Comparison of ENCODE assay signal across 15 cellular contexts in genomic region chr1:101060992-101061391, GRCh38. TPM values are rescaled to one million over a fixed set of nuclear protein-coding genes. Genes with fewer than 3 reads are reported as not detected.
DNase-seq lines count a peak whose midpoint lies in the region; ATAC-seq, FAIRE-seq and TF ChIP-seq lines count a peak whose summit lies in the region.
"Had no signal": no experiment of that assay in that cellular context is flagged by ENCODE, and none has a peak within 500 bp of the region (broad histone marks: within the 10 kb centered on the region; RNA-seq: fewer than 3 reads in every experiment).

No MANE protein-coding gene starts in this region.

- H4K20me1 ChIP-seq in GM12878 (ENCODE audit: control insufficient read depth, insufficient read depth): no peaks in the 10 kb centered on the region

- CTCF ChIA-PET in GM12878 (lab: Yijun Ruan, JAX): no interaction called here

- no peak for TF ChIP-seq RAD21 in GM12878 (IDR thresholded peaks at IDR 0.05; ENCODE audit: insufficient read depth, low read depth, low read length)

- TF ChIP-seq EP300 in GM12878 (IDR thresholded peaks at IDR 0.05; ENCODE audit: borderline replicate concordance in 1 of 2, control insufficient read depth in 1 of 2, low read depth in 2 of 2, low read length in 2 of 2): no peak
- TF ChIP-seq EP300 in esophagus muscularis mucosa (IDR thresholded peaks at IDR 0.05): no peak

- TF ChIP-seq CTCF in GM12878 (IDR thresholded peaks at IDR 0.05 in 2 of 3, conservative IDR thresholded peaks at IDR 0.05 in 1 of 3; ENCODE audit: control insufficient read depth in 2 of 3, extremely low read depth in 1 of 3, insufficient read depth in 1 of 3, low read depth in 3 of 3, low read length in 3 of 3) (no peak), esophagus muscularis mucosa (IDR thresholded peaks at IDR 0.05) (no peak), brain microvascular endothelial cell (IDR thresholded peaks at IDR 0.05; ENCODE audit: low read depth, low read length, missing control alignments) (no peak), ascending aorta (IDR thresholded peaks at IDR 0.05) (no peak)

- no peak overlapping the region for H3K4me2 ChIP-seq in GM12878 (ENCODE audit: control insufficient read depth, insufficient read depth)

- H3K4me3 ChIP-seq in GM12878: no peak overlapping the region
- H3K4me3 ChIP-seq in esophagus muscularis mucosa: no peak overlapping the region
- no peak overlapping the region for H3K4me3 ChIP-seq in brain microvascular endothelial cell (ENCODE audit: low read depth, low read length)
- H3K4me3 ChIP-seq in ascending aorta: no peak overlapping the region

- no peak overlapping the region for H2AFZ ChIP-seq in GM12878 (ENCODE audit: control insufficient read depth, low read depth, low read length)

- H3K9me3 ChIP-seq in GM12878 (replicated peaks; ENCODE audit: control insufficient read depth, insufficient read depth, low read length): no peaks in the 10 kb centered on the region; the same call in 1 of the 3 replicates
- no peaks in the 10 kb centered on the region for H3K9me3 ChIP-seq in esophagus muscularis mucosa
- no peaks in the 10 kb centered on the region for H3K9me3 ChIP-seq in ascending aorta

- POLR2A ChIA-PET in GM12878 (lab: Charles Lee): interaction anchor here (0.7 kb wide), 1 partner anchor 38 kb away, joined by 3 read pairs; no protein-coding TSS in a partner anchor

- peak; percentile 72 for ATAC-seq in GM18498 (IDR thresholded peaks at IDR 0.05; ENCODE audit: unreplicated experiment)
- peak; percentile 62 for ATAC-seq in GM21390 (IDR thresholded peaks at IDR 0.05; ENCODE audit: unreplicated experiment)
- peak; percentile 79 for ATAC-seq in HG03066 (IDR thresholded peaks at IDR 0.05; ENCODE audit: low read depth, unreplicated experiment)
- peak; percentile 79 for ATAC-seq in GM12878
- ATAC-seq: activated naive CD8-positive, alpha-beta T cell treated with anti-CD3 and anti-CD28 coated beads, Interleukin-2, amount 50 U/mL, for 24 hours; left cardiac atrium had no signal

- no peaks in the 10 kb centered on the region; the same call in 1 of the 2 replicates for H3K79me2 ChIP-seq in GM12878 (ENCODE audit: control insufficient read depth, insufficient read depth, low read length)

- H3K9ac ChIP-seq in GM12878 (ENCODE audit: control insufficient read depth, insufficient read depth, low read length): no peak overlapping the region

- FAIRE-seq in GM12878 (lab: Jason Lieb, UNC): no peak
- FAIRE-seq: D721Med, endothelial cell of umbilical vein had no signal

- H3K27me3 ChIP-seq in GM12878 (replicated peaks in 1 of 2; ENCODE audit: control insufficient read depth in 2 of 2, insufficient read depth in 2 of 2, low read length in 1 of 2) (no peaks in the 10 kb centered on the region), esophagus muscularis mucosa (no peaks in the 10 kb centered on the region), brain microvascular endothelial cell (replicated peaks) (no peaks in the 10 kb centered on the region), ascending aorta (no peaks in the 10 kb centered on the region)

- peaks cover 12% of the 10 kb centered on the region for H3K4me1 ChIP-seq in GM12878 (ENCODE audit: control insufficient read depth, insufficient read depth, low read length)
- no peaks in the 10 kb centered on the region for H3K4me1 ChIP-seq in esophagus muscularis mucosa
- no peaks in the 10 kb centered on the region for H3K4me1 ChIP-seq in ascending aorta

- RAD21 ChIA-PET in GM12878 (lab: Charles Lee; ENCODE audit: unreplicated experiment): no interaction called here

- in situ Hi-C loops in GM12878 (cut with MboI) (no loop called here), brain microvascular endothelial cell (cut with HindIII; ENCODE audit: low pct_ligation_motif_present, low sequenced_read_pairs) (no loop called here)

- no TSS peak for BruUV-seq in GM12878 (replicated peaks; lab: Mats Ljungman, UMichigan)

- H3K27ac ChIP-seq in GM12878 (ENCODE audit: control insufficient read depth, insufficient read depth) (no peak overlapping the region), esophagus muscularis mucosa (replicated peaks in 1 of 4) (no peak overlapping the region), brain microvascular endothelial cell (no peak overlapping the region), ascending aorta (no peak overlapping the region)

- TF ChIP-seq POLR2A in GM12878 (IDR thresholded peaks at IDR 0.05; ENCODE audit: low read depth, low read length) (no peak), esophagus muscularis mucosa (IDR thresholded peaks at IDR 0.05; ENCODE audit: low read depth) (no peak)

- SMC1A ChIA-PET in GM12878 (lab: Charles Lee; ENCODE audit: uncharacterized antibody, unreplicated experiment): interaction anchor here (1.0 kb wide), 1 partner anchor 230 kb away, joined by 3 read pairs; no protein-coding TSS in a partner anchor

- WGBS in GM12878 (ENCODE audit: insufficient coverage, insufficient replicate concordance, low lambda C conversion rate, missing lambda C conversion rate): 3% methylated on average over 1 of the region's 1 CpG
- WGBS in esophagus muscularis mucosa: 100% methylated on average over 1 of the region's 1 CpG

- intact Hi-C loops in GM12878 (cut with micrococcal nuclease; ENCODE audit: unreplicated experiment): no loop called here
- intact Hi-C loops in esophagus muscularis mucosa (cut with DNase I): no loop called here
- intact Hi-C loops in ascending aorta (cut with DNase I): no loop called here

- no peak for DNase-seq in GM12878 (ENCODE audit: low read depth, low spot score)
- DNase-seq in GM19240 (ENCODE audit: insufficient read length, low spot score): no peak
- DNase-seq in esophagus muscularis mucosa (ENCODE audit: extremely low spot score): no peak
- DNase-seq in brain microvascular endothelial cell: no peak
- DNase-seq in ascending aorta (ENCODE audit: low spot score in 2 of 2): no peak
- DNase-seq: activated CD4-positive, alpha-beta T cell treated with anti-CD3 and anti-CD28 coated beads, Interleukin-2, amount 10 ng/mL, durations not matched to agents 7 days and 5 days; activated naive CD8-positive, alpha-beta T cell treated with anti-CD3 and anti-CD28 coated beads, Interleukin-2, amount 50 U/mL, for 24 hours; activated T-cell treated with anti-CD3 and anti-CD28 coated beads, Interleukin-2, amount 50 U/mL, for 1 hour; left cardiac atrium; trophoblast cell had no signal

- no peaks in the 10 kb centered on the region for H3K36me3 ChIP-seq in GM12878 (ENCODE audit: control insufficient read depth in 2 of 2, insufficient read depth in 2 of 2, low read length in 1 of 2)
- H3K36me3 ChIP-seq in esophagus muscularis mucosa: no peaks in the 10 kb centered on the region
- no peaks in the 10 kb centered on the region for H3K36me3 ChIP-seq in brain microvascular endothelial cell (replicated peaks)
- H3K36me3 ChIP-seq in ascending aorta: no peaks in the 10 kb centered on the region

TF ChIP-seq in GM12878, 131 proteins besides CTCF, POLR2A, EP300 and RAD21:
- TF ChIP-seq RUNX3 (IDR thresholded peaks at IDR 0.05; ENCODE audit: low read length) (peak; percentile 63; the same call in 1 of the 2 replicates), JUNB (IDR thresholded peaks at IDR 0.05) (0 out of 2 replicates have a peak, but pooled peaks have one; percentile 34), CHD4 (IDR thresholded peaks at IDR 0.05) (no peak)

RNA-seq across cellular contexts. Expression of gene DPH5, which starts 35.4 kb away (rescaled TPM):
- total RNA-seq in GM12878 (2013; cell fraction: nucleolus; rRNA removed): 26.8 and 29.8 TPM in 2 replicates
- 44.1 and 50.6 TPM in 2 replicates for total RNA-seq in GM12878 (2014; rRNA removed)
- total RNA-seq in GM12878 (2014; rRNA removed; fragmentation: Illumina TruSeq; extraction: Trizol): 70.2 and 72.0 TPM in 2 replicates
- total RNA-seq in GM12878 (2021): 59.8 and 60.7 TPM in 2 replicates
- polyA plus RNA-seq in GM12878 (2011; ENCODE audit: low read depth): 97.2 TPM
- polyA plus RNA-seq in GM12878 (2011; rRNA removed): 95.5 and 118 TPM in 2 replicates
- 38.8 and 54.9 TPM in 2 replicates for polyA plus RNA-seq in GM12878 (2011; cell fraction: cytosol; rRNA removed)
- polyA plus RNA-seq in GM12878 (2011; cell fraction: nucleus; rRNA removed): 24.8 and 27.6 TPM in 2 replicates
- 32.4 and 48.7 TPM in 2 replicates for polyA plus RNA-seq in GM12878 (2012)
- 76.5 and 103 TPM in 2 replicates for polyA plus RNA-seq in GM12878 (2014; fragmentation: Illumina TruSeq; extraction: Trizol)
- 10 to 100 TPM; 83.7 to 95.7 TPM for polyA plus RNA-seq in GM12878 (2014; fragmentation: Nextera tagmentation; extraction: Ambion mirVana)
- polyA plus RNA-seq in GM12878 (2014; rRNA removed): 44.1 and 62.6 TPM in 2 replicates
- 10 to 100 TPM; 50.0 to 52.3 TPM for polyA plus RNA-seq in GM12878 (2016; fragmentation: Nextera tagmentation; extraction: Ambion mirVana)
- polyA minus RNA-seq in GM12878 (2011; rRNA and poly(A)+ RNA removed): 29.8 and 30.5 TPM in 2 replicates
- polyA minus RNA-seq in GM12878 (2011; cell fraction: cytosol; rRNA and poly(A)+ RNA removed): 6.9 and 9.5 TPM in 2 replicates
- polyA minus RNA-seq in GM12878 (2011; cell fraction: nucleus; rRNA and poly(A)+ RNA removed): 12.2 and 15.4 TPM in 2 replicates
- 10 to 100 TPM; 12.5 to 18.1 (median 15.1) TPM for total RNA-seq in esophagus muscularis mucosa
- total RNA-seq in ascending aorta: 1.1 TPM
